In genomic region chr4:23909671-23910070, GRCh38 we compare ENCODE assay signal across 24 cellular contexts. TPM values are rescaled to one million over a fixed set of nuclear protein-coding genes. Genes with fewer than 3 reads are reported as not detected.
"Had no signal": no experiment of that assay in that cellular context is flagged by ENCODE, and none has a peak within 500 bp of the region (broad histone marks: within the 10 kb centered on the region; RNA-seq: fewer than 3 reads in every experiment).

No MANE protein-coding gene starts in this region.

- ATAC-seq: activated naive CD4-positive, alpha-beta T cell treated with anti-CD3 and anti-CD28 coated beads, Interleukin-2, amount 50 U/mL, for 72 hours; activated naive CD8-positive, alpha-beta T cell treated with anti-CD3 and anti-CD28 coated beads, Interleukin-2, amount 50 U/mL, for 24 hours; activated T-cell treated with anti-CD3 and anti-CD28 coated beads, Interleukin-2, amount 50 U/mL, for 4 hours; T-cell had no signal

- H3K4me3 ChIP-seq: cardiac muscle cell, PC-9, SK-N-MC had no signal

- DNase-seq: activated B cell treated with CpG ODN at 0.5 μM for 24 hours; activated CD4-positive, alpha-beta T cell treated with anti-CD3 and anti-CD28 coated beads for 1 hour; activated CD4-positive, alpha-beta T cell treated with anti-CD3 and anti-CD28 coated beads, Interleukin-2, amount 10 ng/mL, durations not matched to agents 24 days and 14 days; activated CD4-positive, alpha-beta T cell treated with anti-CD3 and anti-CD28 coated beads, Interleukin-2, amount 50 U/mL, for 48 hours; activated CD8-positive, alpha-beta memory T cell treated with anti-CD3 and anti-CD28 coated beads for 24 hours; activated effector memory CD4-positive, alpha-beta T cell treated with anti-CD3 and anti-CD28 coated beads, Interleukin-2, amount 50 U/mL, for 16 hours; activated naive CD4-positive, alpha-beta T cell treated with Interleukin-2 at 50 U/mL for 16 hours; activated naive CD8-positive, alpha-beta T cell treated with anti-CD3 and anti-CD28 coated beads, Interleukin-2, amount 50 U/mL, for 24 hours; activated T-cell treated with anti-CD3 and anti-CD28 coated beads, Interleukin-2, amount 50 U/mL, for 4 hours; amniotic stem cell; MM.1S; NCI-H1048; NCI-H1417 treated with DMSO at 0.1 percent for 48 hours; NCI-H1694; NCI-H2029; NCI-H510A treated with DMSO at 0.1 percent for 48 hours; NCI-H69; PC-9; T-cell; T-helper 2 cell; T1000 had no signal

RNA-seq across cellular contexts. Expression of gene PPARGC1A, which starts 19.8 kb away (rescaled TPM):
- total RNA-seq: activated B cell treated with CpG ODN at 0.5 μM for 24 hours; activated CD4-positive, alpha-beta T cell treated with anti-CD3 and anti-CD28 coated beads, Interleukin-2, amount 10 ng/mL, durations not matched to agents 24 days and 14 days; activated naive CD4-positive, alpha-beta T cell treated with anti-CD3 and anti-CD28 coated beads, Interleukin-2, amount 50 U/mL, for 72 hours; PC-9; T-cell had no signal
